In the genomic region with DNA sequence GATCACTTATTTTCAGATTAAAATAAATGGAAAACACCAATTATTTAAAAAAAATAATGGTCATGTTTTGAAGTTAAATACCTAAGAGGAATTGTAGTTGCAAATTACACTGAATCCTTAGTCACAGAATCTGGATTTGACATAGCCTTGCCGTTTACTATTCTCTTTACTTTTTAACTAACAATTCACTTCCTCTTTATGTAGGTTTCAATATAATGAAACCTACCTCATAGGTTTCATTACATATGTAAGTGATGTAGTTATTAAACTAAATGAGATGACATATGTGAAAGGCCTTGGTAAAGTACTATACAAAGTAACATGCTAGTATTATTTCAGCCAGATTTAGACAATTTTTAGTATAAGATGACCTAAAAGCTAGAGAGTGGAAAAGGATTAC, we compare ENCODE assay signal across 2 cellular contexts.
TF ChIP-seq lines count a peak whose summit lies in the region.

No MANE protein-coding gene starts in this region.

TF ChIP-seq in HepG2, 621 proteins besides CTCF, POLR2A, EP300 and RAD21:
- TF ChIP-seq, protein P1, sequence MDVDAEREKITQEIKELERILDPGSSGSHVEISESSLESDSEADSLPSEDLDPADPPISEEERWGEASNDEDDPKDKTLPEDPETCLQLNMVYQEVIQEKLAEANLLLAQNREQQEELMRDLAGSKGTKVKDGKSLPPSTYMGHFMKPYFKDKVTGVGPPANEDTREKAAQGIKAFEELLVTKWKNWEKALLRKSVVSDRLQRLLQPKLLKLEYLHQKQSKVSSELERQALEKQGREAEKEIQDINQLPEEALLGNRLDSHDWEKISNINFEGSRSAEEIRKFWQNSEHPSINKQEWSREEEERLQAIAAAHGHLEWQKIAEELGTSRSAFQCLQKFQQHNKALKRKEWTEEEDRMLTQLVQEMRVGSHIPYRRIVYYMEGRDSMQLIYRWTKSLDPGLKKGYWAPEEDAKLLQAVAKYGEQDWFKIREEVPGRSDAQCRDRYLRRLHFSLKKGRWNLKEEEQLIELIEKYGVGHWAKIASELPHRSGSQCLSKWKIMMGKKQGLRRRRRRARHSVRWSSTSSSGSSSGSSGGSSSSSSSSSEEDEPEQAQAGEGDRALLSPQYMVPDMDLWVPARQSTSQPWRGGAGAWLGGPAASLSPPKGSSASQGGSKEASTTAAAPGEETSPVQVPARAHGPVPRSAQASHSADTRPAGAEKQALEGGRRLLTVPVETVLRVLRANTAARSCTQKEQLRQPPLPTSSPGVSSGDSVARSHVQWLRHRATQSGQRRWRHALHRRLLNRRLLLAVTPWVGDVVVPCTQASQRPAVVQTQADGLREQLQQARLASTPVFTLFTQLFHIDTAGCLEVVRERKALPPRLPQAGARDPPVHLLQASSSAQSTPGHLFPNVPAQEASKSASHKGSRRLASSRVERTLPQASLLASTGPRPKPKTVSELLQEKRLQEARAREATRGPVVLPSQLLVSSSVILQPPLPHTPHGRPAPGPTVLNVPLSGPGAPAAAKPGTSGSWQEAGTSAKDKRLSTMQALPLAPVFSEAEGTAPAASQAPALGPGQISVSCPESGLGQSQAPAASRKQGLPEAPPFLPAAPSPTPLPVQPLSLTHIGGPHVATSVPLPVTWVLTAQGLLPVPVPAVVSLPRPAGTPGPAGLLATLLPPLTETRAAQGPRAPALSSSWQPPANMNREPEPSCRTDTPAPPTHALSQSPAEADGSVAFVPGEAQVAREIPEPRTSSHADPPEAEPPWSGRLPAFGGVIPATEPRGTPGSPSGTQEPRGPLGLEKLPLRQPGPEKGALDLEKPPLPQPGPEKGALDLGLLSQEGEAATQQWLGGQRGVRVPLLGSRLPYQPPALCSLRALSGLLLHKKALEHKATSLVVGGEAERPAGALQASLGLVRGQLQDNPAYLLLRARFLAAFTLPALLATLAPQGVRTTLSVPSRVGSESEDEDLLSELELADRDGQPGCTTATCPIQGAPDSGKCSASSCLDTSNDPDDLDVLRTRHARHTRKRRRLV (CRISPR knock-in tag; IDR thresholded peaks at IDR 0.05) = no peak
- no peak for TF ChIP-seq POLR2AphosphoS5 (IDR thresholded peaks at IDR 0.05; ENCODE audit: low read depth, low read length)
- peak; percentile 0; the same call in 1 of the 2 replicates for TF ChIP-seq RBFOX2 (IDR thresholded peaks at IDR 0.05; ENCODE audit: low read depth, low read length)
- TF ChIP-seq ZNF121 (CRISPR knock-in tag; IDR thresholded peaks at IDR 0.05) = no peak

TF ChIP-seq in GM12878, 131 proteins besides CTCF, POLR2A, EP300 and RAD21:
- TF ChIP-seq RELA (IDR thresholded peaks at IDR 0.05; ENCODE audit: borderline replicate concordance, partially characterized antibody) = no peak
- TF ChIP-seq KLF5 (IDR thresholded peaks at IDR 0.05; ENCODE audit: partially characterized antibody) = no peak
- no peak for TF ChIP-seq PML (IDR thresholded peaks at IDR 0.05; ENCODE audit: low read length)
- no peak for TF ChIP-seq ZNF24 (IDR thresholded peaks at IDR 0.05)
- TF ChIP-seq IKZF1 (conservative IDR thresholded peaks at IDR 0.05) = no peak
- peak; percentile 68 for TF ChIP-seq ATF7 (IDR thresholded peaks at IDR 0.05; ENCODE audit: low read depth)
- TF ChIP-seq MTA2 (IDR thresholded peaks at IDR 0.05; ENCODE audit: low read depth) = peak; percentile 38; the same call in 1 of the 2 replicates
- TF ChIP-seq SPI1 (IDR thresholded peaks at IDR 0.05; ENCODE audit: borderline replicate concordance, insufficient read depth, low read depth, low read length) = peak; percentile 65; the same call in 1 of the 2 replicates
- TF ChIP-seq NR2C2 (IDR thresholded peaks at IDR 0.05; ENCODE audit: borderline replicate concordance, control insufficient read depth, insufficient read length, low read depth) = no peak
